Comparison of ENCODE assay signal across 9 cellular contexts in genomic region chr5:101390317-101390908, GRCh38.
DNase-seq lines count a peak whose midpoint lies in the region; ATAC-seq and TF ChIP-seq lines count a peak whose summit lies in the region.
"Had no signal": no experiment of that assay in that cellular context is flagged by ENCODE, and none has a peak within 500 bp of the region (broad histone marks: within the 10 kb centered on the region; RNA-seq: fewer than 3 reads in every experiment).

No MANE protein-coding gene starts in this region.

- H3K4me2 ChIP-seq in smooth muscle cell, result no peak overlapping the region

- CTCF ChIA-PET in BJ (lab: Yijun Ruan, JAX), result interaction anchor here (0.8 to 1.9 kb wide), 10 partner anchors 9 to 960 kb away, joined by 3 to 7 read pairs (median 4); no protein-coding TSS in a partner anchor

- 20% methylated on average over 4 of the region's 4 CpGs for WGBS in smooth muscle cell (ENCODE audit: low lambda C conversion rate)

- no peak overlapping the region for H3K9ac ChIP-seq in smooth muscle cell (ENCODE audit: low read depth)

- no peaks in the 10 kb centered on the region for H3K4me1 Mint-ChIP-seq in activated T-helper 2 cell treated with anti-CD3 and anti-CD28 coated beads, Interferon-gamma antibody, Interleukin-2, Interleukin-4, amounts not matched to agents 10 μg/mL and 5 μg/mL and 100 μg/mL, durations not matched to agents 14 hours and 24 hours and 36 hours (ENCODE audit: low read depth)
- H3K4me1 Mint-ChIP-seq: naive thymus-derived CD8-positive, alpha-beta T cell had no signal

- H3K36me3 Mint-ChIP-seq in activated T-helper 2 cell treated with anti-CD3 and anti-CD28 coated beads, Interferon-gamma antibody, Interleukin-2, Interleukin-4, amounts not matched to agents 10 μg/mL and 5 μg/mL and 100 μg/mL, durations not matched to agents 14 hours and 24 hours and 36 hours (ENCODE audit: low read depth), result no peaks in the 10 kb centered on the region
- H3K36me3 Mint-ChIP-seq: naive thymus-derived CD8-positive, alpha-beta T cell had no signal

- no peaks in the 10 kb centered on the region for H3K79me2 ChIP-seq in smooth muscle cell (ENCODE audit: low read depth)

- H3F3A ChIP-seq in smooth muscle cell (ENCODE audit: low read depth), result no peaks in the 10 kb centered on the region

- no peaks in the 10 kb centered on the region for H3K9me3 ChIP-seq in smooth muscle cell (replicated peaks; ENCODE audit: low read depth)

- in situ Hi-C loops in GM13977 (cut with MboI; ENCODE audit: low pct_unique_long_range_greater_than_20kb, low sequenced_read_pairs, unreplicated experiment), result no loop called here

- H3K4me1 ChIP-seq in smooth muscle cell (ENCODE audit: low read depth), result no peaks in the 10 kb centered on the region

- DNase-seq in BJ (ENCODE audit: low read depth) (peak; percentile 0), GM13977 (ENCODE audit: low spot score) (no peak), LHCN-M2 (ENCODE audit: low read depth) (peak; percentile 65), SW480 (ENCODE audit: low spot score) (peak; percentile 41), glomerular visceral epithelial cell (ENCODE audit: extremely low spot score) (peak; percentile 63), smooth muscle cell (lab: John Stamatoyannopoulos, UW; ENCODE audit: unreplicated experiment) (no peak)
- DNase-seq in activated T-helper 2 cell treated with anti-CD3 and anti-CD28 coated beads, Interferon-gamma antibody, Interleukin-2, Interleukin-4, amounts not matched to agents 10 μg/mL and 5 μg/mL and 100 μg/mL, durations not matched to agents 14 hours and 24 hours and 36 hours (ENCODE audit: low spot score), result no peak

- H3K9me3 Mint-ChIP-seq in activated T-helper 2 cell treated with anti-CD3 and anti-CD28 coated beads, Interferon-gamma antibody, Interleukin-2, Interleukin-4, amounts not matched to agents 10 μg/mL and 5 μg/mL and 100 μg/mL, durations not matched to agents 14 hours and 24 hours and 36 hours, result no peaks in the 10 kb centered on the region
- H3K9me3 Mint-ChIP-seq: naive thymus-derived CD8-positive, alpha-beta T cell had no signal

- POLR2A ChIA-PET in BJ (lab: Charles Lee), result no interaction called here

- no peak overlapping the region for H3K27ac Mint-ChIP-seq in activated T-helper 2 cell treated with anti-CD3 and anti-CD28 coated beads, Interferon-gamma antibody, Interleukin-2, Interleukin-4, amounts not matched to agents 10 μg/mL and 5 μg/mL and 100 μg/mL, durations not matched to agents 14 hours and 24 hours and 36 hours
- H3K27ac Mint-ChIP-seq: naive thymus-derived CD8-positive, alpha-beta T cell had no signal

- no peak overlapping the region for H3K27ac ChIP-seq in smooth muscle cell (ENCODE audit: low read depth)

- intact Hi-C loops in activated T-helper 2 cell treated with anti-CD3 and anti-CD28 coated beads, Interferon-gamma antibody, Interleukin-2, Interleukin-4, amounts not matched to agents 10 μg/mL and 5 μg/mL and 100 μg/mL, durations not matched to agents 14 hours and 24 hours and 36 hours (cut with micrococcal nuclease), result loop anchor here (2.0 kb wide), 1 partner anchor 960 kb away; no protein-coding TSS in a partner anchor

- ATAC-seq in HG03196 (IDR thresholded peaks at IDR 0.05; ENCODE audit: unreplicated experiment), result no peak
- ATAC-seq: naive thymus-derived CD8-positive, alpha-beta T cell had no signal

- TF ChIP-seq CTCF in BJ (IDR thresholded peaks at IDR 0.05; ENCODE audit: insufficient read depth, low read depth, low read length), result peak; percentile 60
- TF ChIP-seq CTCF in GM13977 (IDR thresholded peaks at IDR 0.05; ENCODE audit: extremely low read depth, insufficient read depth, missing control alignments), result peak; percentile 64
- TF ChIP-seq CTCF in smooth muscle cell (IDR thresholded peaks at IDR 0.05; ENCODE audit: borderline replicate concordance, insufficient read depth, poor library complexity, severe bottlenecking), result peak; percentile 55

- no peak overlapping the region for H2AFZ ChIP-seq in smooth muscle cell (ENCODE audit: low read depth)

- no peaks in the 10 kb centered on the region for H3K27me3 Mint-ChIP-seq in activated T-helper 2 cell treated with anti-CD3 and anti-CD28 coated beads, Interferon-gamma antibody, Interleukin-2, Interleukin-4, amounts not matched to agents 10 μg/mL and 5 μg/mL and 100 μg/mL, durations not matched to agents 14 hours and 24 hours and 36 hours (ENCODE audit: low read depth)

- H3K4me3 ChIP-seq in BJ (ENCODE audit: low read depth, low read length), result no peak overlapping the region
- no peak overlapping the region for H3K4me3 ChIP-seq in smooth muscle cell

- H3K27me3 ChIP-seq in BJ (ENCODE audit: control insufficient read depth, insufficient read depth, low read length), result no peaks in the 10 kb centered on the region
- H3K27me3 ChIP-seq in smooth muscle cell (ENCODE audit: low read depth), result no peaks in the 10 kb centered on the region

- H3K36me3 ChIP-seq in BJ (ENCODE audit: control insufficient read depth, insufficient read depth, low read length) (no peaks in the 10 kb centered on the region), smooth muscle cell (ENCODE audit: low read depth) (no peaks in the 10 kb centered on the region)

- H4K20me1 ChIP-seq in smooth muscle cell (ENCODE audit: low read depth), result no peaks in the 10 kb centered on the region

- H3K4me3 Mint-ChIP-seq in activated T-helper 2 cell treated with anti-CD3 and anti-CD28 coated beads, Interferon-gamma antibody, Interleukin-2, Interleukin-4, amounts not matched to agents 10 μg/mL and 5 μg/mL and 100 μg/mL, durations not matched to agents 14 hours and 24 hours and 36 hours (ENCODE audit: low read depth), result no peak overlapping the region
- H3K4me3 Mint-ChIP-seq: naive thymus-derived CD8-positive, alpha-beta T cell had no signal

Comparison
In these comparisons a context has a peak if more than half of its experiments do, and no peak if none do; other contexts are left out.
1. DNase-seq: peak in BJ (single experiment), LHCN-M2 (single experiment), SW480 (single experiment) and glomerular visceral epithelial cell (single experiment); none in GM13977 (single experiment), smooth muscle cell (single experiment) and activated T-helper 2 cell treated with anti-CD3 and anti-CD28 coated beads, Interferon-gamma antibody, Interleukin-2, Interleukin-4, amounts not matched to agents 10 μg/mL and 5 μg/mL and 100 μg/mL, durations not matched to agents 14 hours and 24 hours and 36 hours (single experiment).
2. Peak in every context shown above with its lines, with median percentiles within 50 percentile points of each other: CTCF ChIP-seq.